29 cellular contexts compared by ENCODE assay signal in genomic region chr1:162928141-162928540, GRCh38.
"Had no signal": no experiment of that assay in that cellular context is flagged by ENCODE, and none has a peak within 500 bp of the region (broad histone marks: within the 10 kb centered on the region; RNA-seq: fewer than 3 reads in every experiment).

No MANE protein-coding gene starts in this region.

- FAIRE-seq: bronchial epithelial cell, endometrium, pancreas had no signal

- DNase-seq: activated CD4-positive, alpha-beta memory T cell treated with anti-CD3 and anti-CD28 coated beads, Interleukin-2, amount 10 ng/mL, durations not matched to agents 7 days and 5 days; activated CD4-positive, alpha-beta T cell treated with anti-CD3 and anti-CD28 coated beads for 1 hour; activated CD4-positive, alpha-beta T cell treated with anti-CD3 and anti-CD28 coated beads, Interleukin-2, amount 10 ng/mL, durations not matched to agents 7 days and 5 days; activated CD8-positive, alpha-beta memory T cell treated with anti-CD3 and anti-CD28 coated beads, Interleukin-2, amount 50 U/mL, for 48 hours; activated gamma-delta T cell treated with Interleukin-2 at 50 U/mL for 16 hours; activated naive CD4-positive, alpha-beta T cell treated with anti-CD3 and anti-CD28 coated beads, Interleukin-2, amount 50 U/mL, for 16 hours; activated T-cell treated with anti-CD3 and anti-CD28 coated beads, Interleukin-2, amount 50 U/mL, for 4 hours; anterior cingulate cortex; dermis blood vessel endothelial cell; effector CD4-positive, alpha-beta T cell; esophagus squamous epithelium; foreskin melanocyte; left ventricle myocardium inferior; mesendoderm; pancreas; retina; stimulated activated CD4-positive, alpha-beta T cell treated with anti-CD3 and anti-CD28 coated beads, Interleukin-1b, Interleukin-23, amount 100 ng/mL, for 48 hours; stimulated activated CD4-positive, alpha-beta T cell treated with anti-CD3 and anti-CD28 coated beads, Interleukin-4, amount 100 ng/mL, for 4 hours; stimulated activated CD8-positive, alpha-beta memory T cell treated with anti-CD3 and anti-CD28 coated beads, Interleukin-4, amount 100 ng/mL, for 48 hours; stimulated activated naive CD8-positive, alpha-beta T cell treated with anti-CD3 and anti-CD28 coated beads, Interleukin-15, amount 100 ng/mL, for 72 hours; substantia nigra; T-helper 9 cell; uterus had no signal

- H3K27me3 ChIP-seq: esophagus squamous epithelium, pancreas, uterus had no signal

- H3K4me1 ChIP-seq: esophagus squamous epithelium, left ventricle myocardium inferior, prostate gland, uterus had no signal

- H3K27ac ChIP-seq: epithelial cell of prostate, esophagus squamous epithelium, left ventricle myocardium inferior, pancreas, prostate gland, skin epidermis, uterus had no signal

- H3K4me3 ChIP-seq: esophagus squamous epithelium, left ventricle myocardium inferior, lung, pancreas, prostate gland, skin epidermis, uterus had no signal

- H3K36me3 ChIP-seq: esophagus squamous epithelium, left ventricle myocardium inferior, pancreas, prostate gland, uterus had no signal

- H3K9me3 ChIP-seq: esophagus squamous epithelium, left ventricle myocardium inferior, pancreas, prostate gland, uterus had no signal
